In the genomic region with DNA sequence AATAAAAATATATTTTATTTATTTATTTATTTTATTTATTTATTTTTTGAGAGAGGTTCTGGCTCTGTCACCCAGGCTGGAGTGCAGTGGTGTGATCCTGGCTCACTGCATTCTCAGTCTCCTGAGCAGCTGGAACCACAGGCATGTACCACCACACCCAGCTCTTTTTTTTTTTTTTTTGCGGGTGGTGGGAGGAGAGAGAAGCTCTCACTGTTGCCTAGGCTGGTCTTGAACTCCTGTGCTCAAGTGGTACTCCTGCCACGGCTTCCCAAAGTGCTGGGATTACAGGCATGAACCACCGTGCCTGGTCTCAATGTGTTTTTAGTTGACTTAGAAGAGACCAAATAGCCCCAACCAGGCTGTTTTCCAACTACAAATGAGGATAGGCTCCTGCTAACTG, we compare ENCODE assay signal across 14 cellular contexts.
"Had no signal": no experiment of that assay in that cellular context is flagged by ENCODE, and none has a peak within 500 bp of the region (broad histone marks: within the 10 kb centered on the region; RNA-seq: fewer than 3 reads in every experiment).

No MANE protein-coding gene starts in this region.

- H3K4me1 ChIP-seq: sigmoid colon, SJCRH30, testis had no signal

- H3K4me3 ChIP-seq: sigmoid colon, SJCRH30, testis had no signal

- H3K27me3 ChIP-seq: brain microvascular endothelial cell, sigmoid colon, SJCRH30, testis had no signal

- H3K27ac ChIP-seq: brain microvascular endothelial cell, sigmoid colon, SJCRH30, testis, WERI-Rb-1 had no signal

- H3K9me3 ChIP-seq: sigmoid colon, SJCRH30, testis had no signal

- H3K36me3 ChIP-seq: brain microvascular endothelial cell, sigmoid colon, SJCRH30, WERI-Rb-1 had no signal

- H3K4me3 Mint-ChIP-seq: memory B cell; nephron progenitor cell; stimulated activated naive CD8-positive, alpha-beta T cell treated with anti-CD3 and anti-CD28 coated beads, Interleukin-15, Interleukin-2, amounts not matched to agents 100 ng/mL and 50 ng/mL, for 24 hours had no signal

- DNase-seq: activated gamma-delta T cell treated with Interleukin-2 at 50 U/mL for 16 hours; activated T-cell treated with anti-CD3 and anti-CD28 coated beads, Interleukin-2, amount 50 U/mL, for 48 hours; brain microvascular endothelial cell; foreskin melanocyte; nephron progenitor cell; sigmoid colon; SJCRH30; stimulated activated CD4-positive, alpha-beta T cell treated with anti-CD3 and anti-CD28 coated beads, Interleukin-2, amount 100 ng/mL, for 48 hours; stimulated activated CD8-positive, alpha-beta memory T cell treated with anti-CD3 and anti-CD28 coated beads, Interleukin-4, amount 100 ng/mL, for 48 hours; testis; WERI-Rb-1 had no signal

- ATAC-seq: left lobe of liver had no signal

- H3K27ac Mint-ChIP-seq: memory B cell; nephron progenitor cell; stimulated activated naive CD8-positive, alpha-beta T cell treated with anti-CD3 and anti-CD28 coated beads, Interleukin-15, Interleukin-2, amounts not matched to agents 100 ng/mL and 50 ng/mL, for 24 hours had no signal

- H3K4me1 Mint-ChIP-seq: memory B cell had no signal
